In genomic region chr10:93181929-93182327, GRCh38 we compare ENCODE assay signal across 18 cellular contexts.
"Had no signal": no experiment of that assay in that cellular context is flagged by ENCODE, and none has a peak within 500 bp of the region (broad histone marks: within the 10 kb centered on the region; RNA-seq: fewer than 3 reads in every experiment).

No MANE protein-coding gene starts in this region.

- H3K27ac ChIP-seq: SJSA1 had no signal

- H3K9me3 ChIP-seq: MG63, SJSA1 had no signal

- H3K4me1 ChIP-seq: SJSA1 had no signal

- DNase-seq: IMR-90, Karpas-422, KG1, MG63, NCI-H1092 treated with DMSO at 0.1 percent for 48 hours, NCI-H1436, NCI-H187, NCI-H2029, NCI-H2081 treated with DMSO at 0.1 percent for 48 hours, NCI-H2171, NCI-H345, NCI-H446 treated with DMSO at 0.1 percent for 48 hours, NCI-H510A treated with DMSO at 0.1 percent for 48 hours, NCI-H526, Right ventricle myocardium superior, RPMI8226, SIG-M5 had no signal

- H3K4me3 ChIP-seq: MG63, SJSA1 had no signal

- H3K36me3 ChIP-seq: MG63, SJSA1 had no signal

- H3K27me3 ChIP-seq: MG63, SJSA1 had no signal
